ENCODE assay signal across 8 cellular contexts in genomic region chr7:69412331-69413146, GRCh38.
DNase-seq lines count a peak whose midpoint lies in the region; ATAC-seq and TF ChIP-seq lines count a peak whose summit lies in the region.

No MANE protein-coding gene starts in this region.

- H3K27ac ChIP-seq in mesodermal cell (ENCODE audit: low read depth, low read length, severe bottlenecking) = peak overlapping the region; percentile 20

- H3K4me1 Mint-ChIP-seq in activated CD8-positive, alpha-beta T cell treated with anti-CD3 and anti-CD28 coated beads, Interleukin-2, amount 10 ng/mL, durations not matched to agents 7 days and 5 days (ENCODE audit: low read depth) = peaks cover 5% of the 10 kb centered on the region
- H3K4me1 Mint-ChIP-seq in osteocyte (ENCODE audit: unreplicated experiment) = peaks cover 1% of the 10 kb centered on the region

- H3K36me3 Mint-ChIP-seq in activated CD8-positive, alpha-beta T cell treated with anti-CD3 and anti-CD28 coated beads, Interleukin-2, amount 10 ng/mL, durations not matched to agents 7 days and 5 days (ENCODE audit: low read depth) = no peaks in the 10 kb centered on the region
- no peaks in the 10 kb centered on the region for H3K36me3 Mint-ChIP-seq in osteocyte (ENCODE audit: unreplicated experiment)

- H3K36me3 ChIP-seq in mesodermal cell (ENCODE audit: control insufficient read depth, insufficient read depth, low read length) = no peaks in the 10 kb centered on the region

- 65 to 79% methylated on average over 6 to 8 of the region's 9 CpGs for WGBS in mesodermal cell (ENCODE audit: insufficient coverage in 2 of 2), 2 experiments

- ATAC-seq in HG03095 (IDR thresholded peaks at IDR 0.05; ENCODE audit: unreplicated experiment) (peak; percentile 65), HG03159 (IDR thresholded peaks at IDR 0.05; ENCODE audit: unreplicated experiment) (no peak)
- ATAC-seq in activated CD8-positive, alpha-beta T cell treated with anti-CD3 and anti-CD28 coated beads, Interleukin-2, amount 10 ng/mL, durations not matched to agents 7 days and 5 days = peak; percentile 84

- H3K9me3 ChIP-seq in mesodermal cell (ENCODE audit: control insufficient read depth, low read length) = no peaks in the 10 kb centered on the region

- no peak for TF ChIP-seq CTCF in osteocyte (IDR thresholded peaks at IDR 0.05)

- H3K4me1 ChIP-seq in mesodermal cell (ENCODE audit: control insufficient read depth, insufficient read depth, low read length, poor library complexity, severe bottlenecking) = peaks cover 6% of the 10 kb centered on the region

- POLR2A ChIA-PET in activated CD8-positive, alpha-beta T cell treated with anti-CD3 and anti-CD28 coated beads, Interleukin-2, amount 10 ng/mL, durations not matched to agents 7 days and 5 days (lab: Charles Lee) = no interaction called here

- no peak overlapping the region for H3K4me3 ChIP-seq in mesodermal cell (ENCODE audit: extremely low read depth, insufficient read depth, low read length, poor library complexity, severe bottlenecking)

- no peaks in the 10 kb centered on the region for H3K27me3 Mint-ChIP-seq in activated CD8-positive, alpha-beta T cell treated with anti-CD3 and anti-CD28 coated beads, Interleukin-2, amount 10 ng/mL, durations not matched to agents 7 days and 5 days (ENCODE audit: low read depth)
- H3K27me3 Mint-ChIP-seq in osteocyte (ENCODE audit: unreplicated experiment) = peaks cover 6% of the 10 kb centered on the region

- no peak overlapping the region for H3K27ac Mint-ChIP-seq in activated CD8-positive, alpha-beta T cell treated with anti-CD3 and anti-CD28 coated beads, Interleukin-2, amount 10 ng/mL, durations not matched to agents 7 days and 5 days
- no peak overlapping the region for H3K27ac Mint-ChIP-seq in osteocyte (ENCODE audit: unreplicated experiment)

- CTCF ChIA-PET in activated CD8-positive, alpha-beta T cell treated with anti-CD3 and anti-CD28 coated beads, Interleukin-2, amount 10 ng/mL, durations not matched to agents 7 days and 5 days (lab: Charles Lee) = no interaction called here

- H3K9me3 Mint-ChIP-seq in activated CD8-positive, alpha-beta T cell treated with anti-CD3 and anti-CD28 coated beads, Interleukin-2, amount 10 ng/mL, durations not matched to agents 7 days and 5 days (ENCODE audit: insufficient read depth) = peaks cover 6% of the 10 kb centered on the region
- H3K9me3 Mint-ChIP-seq in osteocyte (ENCODE audit: unreplicated experiment) = peaks cover 5% of the 10 kb centered on the region

- H3K4me3 Mint-ChIP-seq in activated CD8-positive, alpha-beta T cell treated with anti-CD3 and anti-CD28 coated beads, Interleukin-2, amount 10 ng/mL, durations not matched to agents 7 days and 5 days = no peak overlapping the region
- no peak overlapping the region for H3K4me3 Mint-ChIP-seq in osteocyte (ENCODE audit: unreplicated experiment)

- DNase-seq in SIG-M5 treated with dmso at 0.1 percent for 504 hours (lab: John Stamatoyannopoulos, UW; ENCODE audit: unreplicated experiment) (peak; percentile 84), SIG-M5 (lab: John Stamatoyannopoulos, UW) (no peak), NCI-H1092 treated with DMSO at 0.1 percent for 48 hours (lab: John Stamatoyannopoulos, UW) (no peak), osteocyte (ENCODE audit: extremely low spot score, unreplicated experiment) (no peak)
- DNase-seq in activated CD8-positive, alpha-beta T cell treated with anti-CD3 and anti-CD28 coated beads, Interleukin-2, amount 10 ng/mL, durations not matched to agents 7 days and 5 days = peak; percentile 41

Comparison
In these comparisons a context has a peak if more than half of its experiments do, and no peak if none do; other contexts are left out.
1. DNase-seq: peak in SIG-M5 treated with dmso at 0.1 percent for 504 hours (single experiment) and activated CD8-positive, alpha-beta T cell treated with anti-CD3 and anti-CD28 coated beads, Interleukin-2, amount 10 ng/mL, durations not matched to agents 7 days and 5 days (single experiment); none in SIG-M5 (single experiment), NCI-H1092 treated with DMSO at 0.1 percent for 48 hours (single experiment) and osteocyte (single experiment).